ENCODE assay signal across 16 cellular contexts in genomic region chr12:129827985-129828384, GRCh38.
DNase-seq lines count a peak whose midpoint lies in the region; TF ChIP-seq lines count a peak whose summit lies in the region.
"Had no signal": no experiment of that assay in that cellular context is flagged by ENCODE, and none has a peak within 500 bp of the region (broad histone marks: within the 10 kb centered on the region; RNA-seq: fewer than 3 reads in every experiment).

No MANE protein-coding gene starts in this region.

- H2AK5ac ChIP-seq in mesendoderm (ENCODE audit: low read length), result no peak overlapping the region

- no peak for TF ChIP-seq CTCF in choroid plexus epithelial cell (conservative IDR thresholded peaks at IDR 0.05; ENCODE audit: low read depth, low read length)

- H3K23ac ChIP-seq in mesendoderm (ENCODE audit: low read length), result no peak overlapping the region

- H3K36me3 ChIP-seq in HUES48 (ENCODE audit: control insufficient read depth, insufficient read depth, low read length), result no peaks in the 10 kb centered on the region
- H3K36me3 ChIP-seq in adipocyte (ENCODE audit: control insufficient read depth, insufficient read depth, low read length, severe bottlenecking), result no peaks in the 10 kb centered on the region
- H3K36me3 ChIP-seq in mesendoderm (ENCODE audit: control insufficient read depth, insufficient read depth, low read length), result no peaks in the 10 kb centered on the region
- H3K36me3 ChIP-seq: BE2C, HAP-1 had no signal

- no peaks in the 10 kb centered on the region for H3K79me1 ChIP-seq in mesendoderm (ENCODE audit: low read length)

- DNase-seq in adipocyte (ENCODE audit: low read depth) (peak; percentile 33), choroid plexus epithelial cell (ENCODE audit: low read depth) (peak; percentile 28), mesendoderm (peak; percentile 55), T-helper 2 cell (no peak)
- no peak for DNase-seq in stimulated activated naive CD4-positive, alpha-beta T cell (lab: John Stamatoyannopoulos, UW)
- DNase-seq in central memory CD4-positive, alpha-beta T cell, result no peak
- DNase-seq: BE2C; CD4-positive, alpha-beta memory T cell; COR-L47; DMS153; DND-41; GDM1 had no signal

- peak overlapping the region; percentile 85 for H3K27ac ChIP-seq in HUES48 (ENCODE audit: low read depth, low read length)
- no peak overlapping the region for H3K27ac ChIP-seq in mesendoderm (ENCODE audit: low read depth, low read length)
- H3K27ac ChIP-seq: A549, C4-2B had no signal

- H3K4me2 ChIP-seq in mesendoderm (ENCODE audit: low read length), result no peak overlapping the region
- H3K4me2 ChIP-seq: A549 had no signal

- H4K8ac ChIP-seq in mesendoderm (ENCODE audit: low read depth, low read length), result no peak overlapping the region

- H3K4me3 ChIP-seq in HUES48 (ENCODE audit: low read depth, low read length), result no peak overlapping the region
- no peak overlapping the region for H3K4me3 ChIP-seq in adipocyte (ENCODE audit: low read length)
- H3K4me3 ChIP-seq in choroid plexus epithelial cell (ENCODE audit: low read depth, low read length), result no peak overlapping the region
- no peak overlapping the region for H3K4me3 ChIP-seq in mesendoderm (ENCODE audit: low read length)
- H3K4me3 ChIP-seq: A549, HAP-1 had no signal

- no peak overlapping the region for H3K56ac ChIP-seq in mesendoderm (ENCODE audit: low read length)

- H3K9me3 ChIP-seq in HUES48 (ENCODE audit: control insufficient read depth, insufficient read depth, low read length), result no peaks in the 10 kb centered on the region
- H3K9me3 ChIP-seq in adipocyte (ENCODE audit: control insufficient read depth, low read length), result peaks cover 5% of the 10 kb centered on the region
- H3K9me3 ChIP-seq: BE2C, HAP-1 had no signal

- H3K79me2 ChIP-seq in mesendoderm (ENCODE audit: control insufficient read depth, insufficient read depth, low read length), result no peaks in the 10 kb centered on the region

- H4K5ac ChIP-seq in mesendoderm (ENCODE audit: low read length), result no peak overlapping the region

- no peaks in the 10 kb centered on the region for H3K27me3 ChIP-seq in HUES48 (ENCODE audit: control insufficient read depth, insufficient read depth, low read length)
- H3K27me3 ChIP-seq in adipocyte (replicated peaks; ENCODE audit: control insufficient read depth, insufficient read depth, low read length), result no peaks in the 10 kb centered on the region
- H3K27me3 ChIP-seq in mesendoderm (ENCODE audit: insufficient read depth, low read length, poor library complexity), result no peaks in the 10 kb centered on the region
- H3K27me3 ChIP-seq: BE2C had no signal

- no CpG with 5 or more reads among the region's 2 CpGs for WGBS in mesendoderm (ENCODE audit: extremely low coverage, insufficient coverage, low lambda C conversion rate)

- no peak overlapping the region for H3K4ac ChIP-seq in mesendoderm (ENCODE audit: low read depth, low read length)

- peaks cover 49% of the 10 kb centered on the region for H3K4me1 ChIP-seq in HUES48 (ENCODE audit: control insufficient read depth, insufficient read depth, low read length)
- no peaks in the 10 kb centered on the region for H3K4me1 ChIP-seq in adipocyte (ENCODE audit: control insufficient read depth, insufficient read depth, low read length)
- H3K4me1 ChIP-seq in mesendoderm (ENCODE audit: control insufficient read depth, low read depth, low read length), result peaks cover 16% of the 10 kb centered on the region
- H3K4me1 ChIP-seq: A549, BE2C, HAP-1 had no signal

- no peak overlapping the region for H2BK15ac ChIP-seq in mesendoderm (replicated peaks; ENCODE audit: low read depth)

- no peak overlapping the region for H2BK5ac ChIP-seq in mesendoderm (ENCODE audit: low read length)

- no peak overlapping the region for H3K18ac ChIP-seq in mesendoderm (ENCODE audit: low read length)

- H2BK120ac ChIP-seq in mesendoderm (ENCODE audit: low read depth, low read length), result no peak overlapping the region

- H3K9ac ChIP-seq in HUES48 (ENCODE audit: low read depth, low read length) (no peak overlapping the region), adipocyte (ENCODE audit: low read length) (no peak overlapping the region), mesendoderm (ENCODE audit: low read length) (no peak overlapping the region)

Comparison
In these comparisons a context has a peak if more than half of its experiments do, and no peak if none do; other contexts are left out.
1. DNase-seq: peak in adipocyte (single experiment), choroid plexus epithelial cell (single experiment) and mesendoderm (single experiment); none in stimulated activated naive CD4-positive, alpha-beta T cell (0 of 6), T-helper 2 cell (0 of 5) and central memory CD4-positive, alpha-beta T cell (single experiment).